12 cellular contexts compared by ENCODE assay signal in genomic region chr7:98130959-98131358, GRCh38. TPM values are rescaled to one million over a fixed set of nuclear protein-coding genes. Genes with fewer than 3 reads are reported as not detected.
DNase-seq lines count a peak whose midpoint lies in the region; ATAC-seq, FAIRE-seq and TF ChIP-seq lines count a peak whose summit lies in the region.
"Had no signal": no experiment of that assay in that cellular context is flagged by ENCODE, and none has a peak within 500 bp of the region (broad histone marks: within the 10 kb centered on the region; RNA-seq: fewer than 3 reads in every experiment).

No MANE protein-coding gene starts in this region.

- TF ChIP-seq EP300 in A549 (IDR thresholded peaks at IDR 0.05), result no peak

- H3K9me2 ChIP-seq in Loucy (replicated peaks; ENCODE audit: low read depth, low read length), result no peaks in the 10 kb centered on the region

- ATAC-seq in A549, result no peak
- ATAC-seq in GM18867 (IDR thresholded peaks at IDR 0.05; ENCODE audit: unreplicated experiment), result no peak
- ATAC-seq in GM19035 (IDR thresholded peaks at IDR 0.05; ENCODE audit: unreplicated experiment), result no peak
- no peak for ATAC-seq in HG03025 (IDR thresholded peaks at IDR 0.05; ENCODE audit: low FRiP score, unreplicated experiment)

- no peak overlapping the region for H3K23ac ChIP-seq in mesenchymal stem cell (ENCODE audit: low read length in 2 of 2)

- peaks cover 52% of the 10 kb centered on the region for H3K4me1 ChIP-seq in A549
- peaks cover 37% of the 10 kb centered on the region for H3K4me1 ChIP-seq in Loucy (ENCODE audit: insufficient read depth, low read length, poor library complexity, severe bottlenecking)
- H3K4me1 ChIP-seq in colonic mucosa, result peaks cover 20% of the 10 kb centered on the region
- H3K4me1 ChIP-seq in mesenchymal stem cell (ENCODE audit: control insufficient read depth, insufficient read depth, low read depth, low read length), result peaks cover 10% of the 10 kb centered on the region

- H2AK5ac ChIP-seq in mesenchymal stem cell (ENCODE audit: low read length, severe bottlenecking), result no peak overlapping the region

- H3K36me3 ChIP-seq in Loucy (ENCODE audit: insufficient read depth, low read length) (no peaks in the 10 kb centered on the region), colonic mucosa (no peaks in the 10 kb centered on the region), mesenchymal stem cell (ENCODE audit: control insufficient read depth in 1 of 2, insufficient read depth in 2 of 2, low read depth in 1 of 2, low read length in 2 of 2) (no peaks in the 10 kb centered on the region)

- peaks cover 10% of the 10 kb centered on the region for H3F3A ChIP-seq in Loucy (ENCODE audit: low read depth)

- H3K27ac ChIP-seq in A549 (peak overlapping the region; percentile 55 to 84), colonic mucosa (peak overlapping the region; percentile 81), mesenchymal stem cell (ENCODE audit: low read length, poor library complexity, severe bottlenecking) (no peak overlapping the region)

- no peak overlapping the region for H4K91ac ChIP-seq in mesenchymal stem cell (ENCODE audit: low read length)

- DNase-seq in A549 (ENCODE audit: low read depth in 1 of 2, low spot score in 1 of 2) (no peak), colonic mucosa (no peak), mesenchymal stem cell (no peak), lower leg skin (ENCODE audit: low spot score in 2 of 2) (no peak)
- DNase-seq: activated B cell treated with CpG ODN at 0.5 μM for 24 hours; activated naive CD4-positive, alpha-beta T cell; DMS 273 treated with DMSO at 0.1 percent for 48 hours; glutamatergic neuron had no signal

- no peak for FAIRE-seq in A549 (lab: Jason Lieb, UNC)

- H2BK12ac ChIP-seq in mesenchymal stem cell (ENCODE audit: low read length in 2 of 2), result no peak overlapping the region

- WGBS in A549 (ENCODE audit: missing lambda C conversion rate), result 64% methylated on average over 4 of the region's 4 CpGs
- WGBS in mesenchymal stem cell, result 53% methylated on average over 3 of the region's 4 CpGs
- WGBS in lower leg skin, 2 donors, result 64 to 72% methylated on average over 4 of the region's 4 CpGs

- peaks cover 69% of the 10 kb centered on the region for H4K20me1 ChIP-seq in Loucy (ENCODE audit: insufficient read depth, low read length, poor library complexity, severe bottlenecking)

- peak overlapping the region; percentile 68 for H3K4me2 ChIP-seq in A549
- peak overlapping the region; percentile 46 for H3K4me2 ChIP-seq in Loucy (ENCODE audit: low read depth, low read length, poor library complexity, severe bottlenecking)
- H3K4me2 ChIP-seq in mesenchymal stem cell (ENCODE audit: low read length, poor library complexity, severe bottlenecking), result no peak overlapping the region

- H3K18ac ChIP-seq in mesenchymal stem cell (ENCODE audit: low read depth in 1 of 2, low read length in 2 of 2), result no peak overlapping the region

- peaks cover 7% of the 10 kb centered on the region; the same call in 1 of the 2 replicates for H3K79me2 ChIP-seq in Loucy (ENCODE audit: insufficient read depth, low read length)

- H2BK15ac ChIP-seq in mesenchymal stem cell (ENCODE audit: low read depth, poor library complexity, severe bottlenecking), result no peak overlapping the region

- TF ChIP-seq POLR2A in A549 (IDR thresholded peaks at IDR 0.05; ENCODE audit: low read length) (no peak), lower leg skin (IDR thresholded peaks at IDR 0.05) (no peak)

- peaks cover 32% of the 10 kb centered on the region for H3K79me1 ChIP-seq in mesenchymal stem cell (replicated peaks; ENCODE audit: low read length, poor library complexity, severe bottlenecking)

- H3K9ac ChIP-seq in Loucy (ENCODE audit: low read depth, low read length, poor library complexity, severe bottlenecking) (no peak overlapping the region), colonic mucosa (ENCODE audit: low read depth in 2 of 2, low read length in 2 of 2) (no peak overlapping the region), mesenchymal stem cell (ENCODE audit: low read length) (peak overlapping the region; percentile 75)

- H3K4me3 ChIP-seq in A549 (no peak overlapping the region; the same call in 2 of the 3 replicates), Loucy (ENCODE audit: low read length, poor library complexity, severe bottlenecking) (no peak overlapping the region), colonic mucosa (no peak overlapping the region), mesenchymal stem cell (ENCODE audit: insufficient read depth in 1 of 2, low read depth in 1 of 2, low read length in 2 of 2) (peak overlapping the region in 1 of 2 experiments; percentile 64), lower leg skin (ENCODE audit: low read depth, poor library complexity, severe bottlenecking) (no peak overlapping the region)

- no peak overlapping the region for H2BK5ac ChIP-seq in mesenchymal stem cell (ENCODE audit: low read depth, low read length, poor library complexity, severe bottlenecking)

- no peak overlapping the region for H3K14ac ChIP-seq in mesenchymal stem cell (ENCODE audit: low read length in 2 of 2)

- TF ChIP-seq CTCF in A549 (IDR thresholded peaks at IDR 0.05) (no peak), Loucy (conservative IDR thresholded peaks at IDR 0.05; ENCODE audit: low read length) (no peak), colonic mucosa (IDR thresholded peaks at IDR 0.05) (no peak), lower leg skin (IDR thresholded peaks at IDR 0.05) (no peak)

- H3K27me3 ChIP-seq in Loucy (ENCODE audit: insufficient read depth, low read length, poor library complexity, severe bottlenecking), result no peaks in the 10 kb centered on the region
- H3K27me3 ChIP-seq in colonic mucosa, result no peaks in the 10 kb centered on the region
- H3K27me3 ChIP-seq in mesenchymal stem cell (ENCODE audit: control insufficient read depth in 1 of 2, insufficient read depth in 1 of 2, low read length in 2 of 2), result no peaks in the 10 kb centered on the region

- no peak overlapping the region for H4K8ac ChIP-seq in mesenchymal stem cell (ENCODE audit: low read length)

- TF ChIP-seq RAD21 in A549 (conservative IDR thresholded peaks at IDR 0.05 in 1 of 2, IDR thresholded peaks at IDR 0.05 in 1 of 2), result no peak

- CTCF ChIA-PET in A549 (lab: Yijun Ruan, JAX), result interaction anchor here (1.1 to 1.8 kb wide), 6 partner anchors 20 to 109 kb away, joined by 4 to 8 read pairs (median 7); no protein-coding TSS in a partner anchor

- H3K4ac ChIP-seq in mesenchymal stem cell (ENCODE audit: low read depth in 1 of 2, low read length in 2 of 2), result no peak overlapping the region

- H2BK120ac ChIP-seq in mesenchymal stem cell (ENCODE audit: low read depth, low read length), result no peak overlapping the region

- intact Hi-C loops in colonic mucosa (cut with DNase I), result no loop called here
- intact Hi-C loops in lower leg skin (cut with DNase I; ENCODE audit: low total_unique reads), result no loop called here

- H3K9me3 ChIP-seq in A549 (no peaks in the 10 kb centered on the region), Loucy (ENCODE audit: insufficient read depth, low read depth, low read length) (no peaks in the 10 kb centered on the region), colonic mucosa (no peaks in the 10 kb centered on the region), mesenchymal stem cell (ENCODE audit: control insufficient read depth, low read length) (no peaks in the 10 kb centered on the region)

- H2AFZ ChIP-seq in Loucy (ENCODE audit: low read length) (no peak overlapping the region), mesenchymal stem cell (ENCODE audit: low read depth, low read length) (no peak overlapping the region)

- POLR2A ChIA-PET in A549 (lab: Yijun Ruan, JAX), result interaction anchor here (1.4 kb wide), 1 partner anchor 23 kb away, joined by 7 read pairs; no protein-coding TSS in a partner anchor

TF ChIP-seq in A549, 52 proteins besides CTCF, POLR2A, EP300 and RAD21:
- no peak for TF ChIP-seq HOXA7 (CRISPR knock-in tag; IDR thresholded peaks at IDR 0.05)

RNA-seq across cellular contexts. Expression of gene LMTK2, which starts 24.3 kb away (rescaled TPM):
- polyA plus RNA-seq in A549 (2011; rRNA removed) (13.0 and 14.9 TPM in 2 replicates), A549 (2017; fragmentation: RNase III; extraction: RNeasy Plus Mini Kit Qiagen cat#74134 plus additional on column Dnase treatment) (6.9 to 7.9 TPM (median 7.7 TPM) in 3 replicates)
- 6.5 and 8.7 TPM in 2 replicates for polyA plus RNA-seq in A549 (2012; cell fraction: cytosol; rRNA removed)
- 16.3 and 18.7 TPM in 2 replicates for polyA plus RNA-seq in A549 (2012; cell fraction: nucleus; rRNA removed)
- 20.5 and 20.9 TPM in 2 replicates for polyA minus RNA-seq in A549 (2011; rRNA and poly(A)+ RNA removed)
- total RNA-seq in colonic mucosa (10 to 100 TPM; 37.2 to 61.2 TPM), lower leg skin (10 to 100 TPM; 31.9 to 44.3 (median 35.0) TPM)
- 4.3 TPM for polyA plus RNA-seq in mesenchymal stem cell (2013, experiment 1 of 2)
- 4.1 TPM for polyA plus RNA-seq in mesenchymal stem cell (2013, experiment 2 of 2)
